Comparison of ENCODE assay signal across 1 cellular context in the genomic region with DNA sequence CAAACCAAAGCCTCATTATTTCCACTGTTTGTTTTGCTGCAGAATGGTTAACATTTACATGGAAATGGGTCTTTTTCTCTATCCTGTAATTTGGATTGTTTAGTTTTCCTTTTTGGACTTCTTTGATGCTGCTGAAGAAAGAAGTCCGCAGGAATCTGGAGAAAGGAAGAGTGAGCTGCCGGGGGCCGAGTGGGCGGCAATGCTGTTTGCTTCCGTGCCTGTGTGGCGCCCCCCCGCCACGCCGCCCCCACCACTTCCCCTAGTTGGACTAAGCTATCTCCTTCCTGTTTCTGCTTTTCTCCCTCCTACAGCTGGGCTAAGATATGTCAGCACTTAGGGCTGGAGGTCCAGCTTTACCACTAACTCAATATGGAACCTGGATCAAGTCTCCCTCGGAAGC.
TF ChIP-seq lines count a peak whose summit lies in the region.

No MANE protein-coding gene starts in this region.

TF ChIP-seq in HepG2, 621 proteins besides CTCF, POLR2A, EP300 and RAD21 (continued from another document and continues in another):
- TF ChIP-seq, protein P1, sequence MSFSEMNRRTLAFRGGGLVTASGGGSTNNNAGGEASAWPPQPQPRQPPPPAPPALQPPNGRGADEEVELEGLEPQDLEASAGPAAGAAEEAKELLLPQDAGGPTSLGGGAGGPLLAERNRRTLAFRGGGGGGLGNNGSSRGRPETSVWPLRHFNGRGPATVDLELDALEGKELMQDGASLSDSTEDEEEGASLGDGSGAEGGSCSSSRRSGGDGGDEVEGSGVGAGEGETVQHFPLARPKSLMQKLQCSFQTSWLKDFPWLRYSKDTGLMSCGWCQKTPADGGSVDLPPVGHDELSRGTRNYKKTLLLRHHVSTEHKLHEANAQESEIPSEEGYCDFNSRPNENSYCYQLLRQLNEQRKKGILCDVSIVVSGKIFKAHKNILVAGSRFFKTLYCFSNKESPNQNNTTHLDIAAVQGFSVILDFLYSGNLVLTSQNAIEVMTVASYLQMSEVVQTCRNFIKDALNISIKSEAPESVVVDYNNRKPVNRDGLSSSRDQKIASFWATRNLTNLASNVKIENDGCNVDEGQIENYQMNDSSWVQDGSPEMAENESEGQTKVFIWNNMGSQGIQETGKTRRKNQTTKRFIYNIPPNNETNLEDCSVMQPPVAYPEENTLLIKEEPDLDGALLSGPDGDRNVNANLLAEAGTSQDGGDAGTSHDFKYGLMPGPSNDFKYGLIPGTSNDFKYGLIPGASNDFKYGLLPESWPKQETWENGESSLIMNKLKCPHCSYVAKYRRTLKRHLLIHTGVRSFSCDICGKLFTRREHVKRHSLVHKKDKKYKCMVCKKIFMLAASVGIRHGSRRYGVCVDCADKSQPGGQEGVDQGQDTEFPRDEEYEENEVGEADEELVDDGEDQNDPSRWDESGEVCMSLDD (CRISPR knock-in tag; IDR thresholded peaks at IDR 0.05; ENCODE audit: borderline replicate concordance) = no peak
- TF ChIP-seq, protein P2, sequence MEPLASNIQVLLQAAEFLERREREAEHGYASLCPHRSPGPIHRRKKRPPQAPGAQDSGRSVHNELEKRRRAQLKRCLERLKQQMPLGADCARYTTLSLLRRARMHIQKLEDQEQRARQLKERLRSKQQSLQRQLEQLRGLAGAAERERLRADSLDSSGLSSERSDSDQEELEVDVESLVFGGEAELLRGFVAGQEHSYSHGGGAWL (CRISPR knock-in tag; IDR thresholded peaks at IDR 0.05) = no peak
- peak; percentile 51; the same call in 1 of the 2 replicates for TF ChIP-seq CREM (IDR thresholded peaks at IDR 0.05)
- TF ChIP-seq CREM (CRISPR knock-in tag; IDR thresholded peaks at IDR 0.05) = no peak
- TF ChIP-seq SRY (CRISPR knock-in tag; IDR thresholded peaks at IDR 0.05) = no peak
- TF ChIP-seq ZBTB7B (CRISPR knock-in tag; IDR thresholded peaks at IDR 0.05) = peak; percentile 51; the same call in 1 of the 2 replicates
- no peak for TF ChIP-seq NBN (conservative IDR thresholded peaks at IDR 0.05)
- no peak for TF ChIP-seq SKI (IDR thresholded peaks at IDR 0.05; ENCODE audit: partially characterized antibody)
- TF ChIP-seq SCMH1 (CRISPR knock-in tag; IDR thresholded peaks at IDR 0.05; ENCODE audit: borderline replicate concordance) = no peak
- TF ChIP-seq, protein P3, sequence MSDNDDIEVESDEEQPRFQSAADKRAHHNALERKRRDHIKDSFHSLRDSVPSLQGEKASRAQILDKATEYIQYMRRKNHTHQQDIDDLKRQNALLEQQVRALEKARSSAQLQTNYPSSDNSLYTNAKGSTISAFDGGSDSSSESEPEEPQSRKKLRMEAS (IDR thresholded peaks at IDR 0.05) = 0 out of 2 replicates have a peak, but pooled peaks have one; percentile 19
- no peak for TF ChIP-seq ZNF615 (CRISPR knock-in tag; IDR thresholded peaks at IDR 0.05; ENCODE audit: borderline replicate concordance)
- peak; percentile 20; the same call in 1 of the 2 replicates for TF ChIP-seq MED1 (CRISPR knock-in tag; IDR thresholded peaks at IDR 0.05)
- TF ChIP-seq, protein P4, sequence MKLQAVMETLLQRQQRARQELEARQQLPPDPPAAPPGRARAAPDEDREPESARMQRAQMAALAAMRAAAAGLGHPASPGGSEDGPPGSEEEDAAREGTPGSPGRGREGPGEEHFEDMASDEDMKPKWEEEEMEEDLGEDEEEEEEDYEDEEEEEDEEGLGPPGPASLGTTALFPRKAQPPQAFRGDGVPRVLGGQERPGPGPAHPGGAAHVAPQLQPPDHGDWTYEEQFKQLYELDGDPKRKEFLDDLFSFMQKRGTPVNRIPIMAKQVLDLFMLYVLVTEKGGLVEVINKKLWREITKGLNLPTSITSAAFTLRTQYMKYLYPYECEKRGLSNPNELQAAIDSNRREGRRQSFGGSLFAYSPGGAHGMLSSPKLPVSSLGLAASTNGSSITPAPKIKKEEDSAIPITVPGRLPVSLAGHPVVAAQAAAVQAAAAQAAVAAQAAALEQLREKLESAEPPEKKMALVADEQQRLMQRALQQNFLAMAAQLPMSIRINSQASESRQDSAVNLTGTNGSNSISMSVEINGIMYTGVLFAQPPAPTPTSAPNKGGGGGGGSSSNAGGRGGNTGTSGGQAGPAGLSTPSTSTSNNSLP (IDR thresholded peaks at IDR 0.05; ENCODE audit: low read depth, low read length) = no peak
- TF ChIP-seq NCOA2 (CRISPR knock-in tag; IDR thresholded peaks at IDR 0.05) = peak; percentile 56; the same call in 1 of the 2 replicates
- TF ChIP-seq, protein P5, sequence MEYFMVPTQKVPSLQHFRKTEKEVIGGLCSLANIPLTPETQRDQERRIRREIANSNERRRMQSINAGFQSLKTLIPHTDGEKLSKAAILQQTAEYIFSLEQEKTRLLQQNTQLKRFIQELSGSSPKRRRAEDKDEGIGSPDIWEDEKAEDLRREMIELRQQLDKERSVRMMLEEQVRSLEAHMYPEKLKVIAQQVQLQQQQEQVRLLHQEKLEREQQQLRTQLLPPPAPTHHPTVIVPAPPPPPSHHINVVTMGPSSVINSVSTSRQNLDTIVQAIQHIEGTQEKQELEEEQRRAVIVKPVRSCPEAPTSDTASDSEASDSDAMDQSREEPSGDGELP (IDR thresholded peaks at IDR 0.05; ENCODE audit: borderline replicate concordance, low read depth) = peak; percentile 21; the same call in 1 of the 2 replicates
- no peak for TF ChIP-seq ZNF557 (CRISPR knock-in tag; IDR thresholded peaks at IDR 0.05)
- no peak for TF ChIP-seq ZNF224 (CRISPR knock-in tag; IDR thresholded peaks at IDR 0.05)
- no peak for TF ChIP-seq BORCS8-MEF2B (CRISPR knock-in tag; IDR thresholded peaks at IDR 0.05)
- TF ChIP-seq SOX6 (IDR thresholded peaks at IDR 0.05) = no peak
- TF ChIP-seq SOX6 (CRISPR knock-in tag; IDR thresholded peaks at IDR 0.05) = peak; percentile 45; the same call in 1 of the 2 replicates
- 0 out of 2 replicates have a peak, but pooled peaks have one; percentile 26 for TF ChIP-seq SP5 (CRISPR knock-in tag; IDR thresholded peaks at IDR 0.05; ENCODE audit: borderline replicate concordance, low read depth)
- TF ChIP-seq ELF4 (CRISPR knock-in tag; IDR thresholded peaks at IDR 0.05; ENCODE audit: borderline replicate concordance) = no peak
- TF ChIP-seq, protein P6, sequence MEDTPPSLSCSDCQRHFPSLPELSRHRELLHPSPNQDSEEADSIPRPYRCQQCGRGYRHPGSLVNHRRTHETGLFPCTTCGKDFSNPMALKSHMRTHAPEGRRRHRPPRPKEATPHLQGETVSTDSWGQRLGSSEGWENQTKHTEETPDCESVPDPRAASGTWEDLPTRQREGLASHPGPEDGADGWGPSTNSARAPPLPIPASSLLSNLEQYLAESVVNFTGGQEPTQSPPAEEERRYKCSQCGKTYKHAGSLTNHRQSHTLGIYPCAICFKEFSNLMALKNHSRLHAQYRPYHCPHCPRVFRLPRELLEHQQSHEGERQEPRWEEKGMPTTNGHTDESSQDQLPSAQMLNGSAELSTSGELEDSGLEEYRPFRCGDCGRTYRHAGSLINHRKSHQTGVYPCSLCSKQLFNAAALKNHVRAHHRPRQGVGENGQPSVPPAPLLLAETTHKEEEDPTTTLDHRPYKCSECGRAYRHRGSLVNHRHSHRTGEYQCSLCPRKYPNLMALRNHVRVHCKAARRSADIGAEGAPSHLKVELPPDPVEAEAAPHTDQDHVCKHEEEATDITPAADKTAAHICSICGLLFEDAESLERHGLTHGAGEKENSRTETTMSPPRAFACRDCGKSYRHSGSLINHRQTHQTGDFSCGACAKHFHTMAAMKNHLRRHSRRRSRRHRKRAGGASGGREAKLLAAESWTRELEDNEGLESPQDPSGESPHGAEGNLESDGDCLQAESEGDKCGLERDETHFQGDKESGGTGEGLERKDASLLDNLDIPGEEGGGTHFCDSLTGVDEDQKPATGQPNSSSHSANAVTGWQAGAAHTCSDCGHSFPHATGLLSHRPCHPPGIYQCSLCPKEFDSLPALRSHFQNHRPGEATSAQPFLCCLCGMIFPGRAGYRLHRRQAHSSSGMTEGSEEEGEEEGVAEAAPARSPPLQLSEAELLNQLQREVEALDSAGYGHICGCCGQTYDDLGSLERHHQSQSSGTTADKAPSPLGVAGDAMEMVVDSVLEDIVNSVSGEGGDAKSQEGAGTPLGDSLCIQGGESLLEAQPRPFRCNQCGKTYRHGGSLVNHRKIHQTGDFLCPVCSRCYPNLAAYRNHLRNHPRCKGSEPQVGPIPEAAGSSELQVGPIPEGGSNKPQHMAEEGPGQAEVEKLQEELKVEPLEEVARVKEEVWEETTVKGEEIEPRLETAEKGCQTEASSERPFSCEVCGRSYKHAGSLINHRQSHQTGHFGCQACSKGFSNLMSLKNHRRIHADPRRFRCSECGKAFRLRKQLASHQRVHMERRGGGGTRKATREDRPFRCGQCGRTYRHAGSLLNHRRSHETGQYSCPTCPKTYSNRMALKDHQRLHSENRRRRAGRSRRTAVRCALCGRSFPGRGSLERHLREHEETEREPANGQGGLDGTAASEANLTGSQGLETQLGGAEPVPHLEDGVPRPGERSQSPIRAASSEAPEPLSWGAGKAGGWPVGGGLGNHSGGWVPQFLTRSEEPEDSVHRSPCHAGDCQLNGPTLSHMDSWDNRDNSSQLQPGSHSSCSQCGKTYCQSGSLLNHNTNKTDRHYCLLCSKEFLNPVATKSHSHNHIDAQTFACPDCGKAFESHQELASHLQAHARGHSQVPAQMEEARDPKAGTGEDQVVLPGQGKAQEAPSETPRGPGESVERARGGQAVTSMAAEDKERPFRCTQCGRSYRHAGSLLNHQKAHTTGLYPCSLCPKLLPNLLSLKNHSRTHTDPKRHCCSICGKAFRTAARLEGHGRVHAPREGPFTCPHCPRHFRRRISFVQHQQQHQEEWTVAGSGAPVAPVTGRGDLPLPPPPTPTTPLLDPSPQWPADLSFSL (CRISPR knock-in tag; IDR thresholded peaks at IDR 0.05) = no peak
- TF ChIP-seq TCF7 (IDR thresholded peaks at IDR 0.05; ENCODE audit: low read depth) = peak; percentile 76
- no peak for TF ChIP-seq ZNF562 (CRISPR knock-in tag; IDR thresholded peaks at IDR 0.05; ENCODE audit: borderline replicate concordance)
- TF ChIP-seq, protein P7, sequence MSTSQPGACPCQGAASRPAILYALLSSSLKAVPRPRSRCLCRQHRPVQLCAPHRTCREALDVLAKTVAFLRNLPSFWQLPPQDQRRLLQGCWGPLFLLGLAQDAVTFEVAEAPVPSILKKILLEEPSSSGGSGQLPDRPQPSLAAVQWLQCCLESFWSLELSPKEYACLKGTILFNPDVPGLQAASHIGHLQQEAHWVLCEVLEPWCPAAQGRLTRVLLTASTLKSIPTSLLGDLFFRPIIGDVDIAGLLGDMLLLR (CRISPR knock-in tag; IDR thresholded peaks at IDR 0.05) = no peak
- no peak for TF ChIP-seq MAF1 (CRISPR knock-in tag; IDR thresholded peaks at IDR 0.05; ENCODE audit: borderline replicate concordance)
- peak; percentile 98 for TF ChIP-seq ZNF7 (CRISPR knock-in tag; IDR thresholded peaks at IDR 0.05)
- 0 out of 2 replicates have a peak, but pooled peaks have one; percentile 11 for TF ChIP-seq FOSL2 (CRISPR knock-in tag; IDR thresholded peaks at IDR 0.05)
- TF ChIP-seq KDM3A (CRISPR knock-in tag; IDR thresholded peaks at IDR 0.05; ENCODE audit: low read depth) = no peak
- TF ChIP-seq, protein P8, sequence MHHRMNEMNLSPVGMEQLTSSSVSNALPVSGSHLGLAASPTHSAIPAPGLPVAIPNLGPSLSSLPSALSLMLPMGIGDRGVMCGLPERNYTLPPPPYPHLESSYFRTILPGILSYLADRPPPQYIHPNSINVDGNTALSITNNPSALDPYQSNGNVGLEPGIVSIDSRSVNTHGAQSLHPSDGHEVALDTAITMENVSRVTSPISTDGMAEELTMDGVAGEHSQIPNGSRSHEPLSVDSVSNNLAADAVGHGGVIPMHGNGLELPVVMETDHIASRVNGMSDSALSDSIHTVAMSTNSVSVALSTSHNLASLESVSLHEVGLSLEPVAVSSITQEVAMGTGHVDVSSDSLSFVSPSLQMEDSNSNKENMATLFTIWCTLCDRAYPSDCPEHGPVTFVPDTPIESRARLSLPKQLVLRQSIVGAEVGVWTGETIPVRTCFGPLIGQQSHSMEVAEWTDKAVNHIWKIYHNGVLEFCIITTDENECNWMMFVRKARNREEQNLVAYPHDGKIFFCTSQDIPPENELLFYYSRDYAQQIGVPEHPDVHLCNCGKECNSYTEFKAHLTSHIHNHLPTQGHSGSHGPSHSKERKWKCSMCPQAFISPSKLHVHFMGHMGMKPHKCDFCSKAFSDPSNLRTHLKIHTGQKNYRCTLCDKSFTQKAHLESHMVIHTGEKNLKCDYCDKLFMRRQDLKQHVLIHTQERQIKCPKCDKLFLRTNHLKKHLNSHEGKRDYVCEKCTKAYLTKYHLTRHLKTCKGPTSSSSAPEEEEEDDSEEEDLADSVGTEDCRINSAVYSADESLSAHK (CRISPR knock-in tag; IDR thresholded peaks at IDR 0.05; ENCODE audit: borderline replicate concordance) = no peak
- TF ChIP-seq ZNF10 (CRISPR knock-in tag; IDR thresholded peaks at IDR 0.05; ENCODE audit: borderline replicate concordance, low read depth) = no peak
- TF ChIP-seq PPARG (CRISPR knock-in tag; conservative IDR thresholded peaks at IDR 0.05) = 0 out of 2 replicates have a peak, but pooled peaks have one; percentile 40
- TF ChIP-seq, protein P9, sequence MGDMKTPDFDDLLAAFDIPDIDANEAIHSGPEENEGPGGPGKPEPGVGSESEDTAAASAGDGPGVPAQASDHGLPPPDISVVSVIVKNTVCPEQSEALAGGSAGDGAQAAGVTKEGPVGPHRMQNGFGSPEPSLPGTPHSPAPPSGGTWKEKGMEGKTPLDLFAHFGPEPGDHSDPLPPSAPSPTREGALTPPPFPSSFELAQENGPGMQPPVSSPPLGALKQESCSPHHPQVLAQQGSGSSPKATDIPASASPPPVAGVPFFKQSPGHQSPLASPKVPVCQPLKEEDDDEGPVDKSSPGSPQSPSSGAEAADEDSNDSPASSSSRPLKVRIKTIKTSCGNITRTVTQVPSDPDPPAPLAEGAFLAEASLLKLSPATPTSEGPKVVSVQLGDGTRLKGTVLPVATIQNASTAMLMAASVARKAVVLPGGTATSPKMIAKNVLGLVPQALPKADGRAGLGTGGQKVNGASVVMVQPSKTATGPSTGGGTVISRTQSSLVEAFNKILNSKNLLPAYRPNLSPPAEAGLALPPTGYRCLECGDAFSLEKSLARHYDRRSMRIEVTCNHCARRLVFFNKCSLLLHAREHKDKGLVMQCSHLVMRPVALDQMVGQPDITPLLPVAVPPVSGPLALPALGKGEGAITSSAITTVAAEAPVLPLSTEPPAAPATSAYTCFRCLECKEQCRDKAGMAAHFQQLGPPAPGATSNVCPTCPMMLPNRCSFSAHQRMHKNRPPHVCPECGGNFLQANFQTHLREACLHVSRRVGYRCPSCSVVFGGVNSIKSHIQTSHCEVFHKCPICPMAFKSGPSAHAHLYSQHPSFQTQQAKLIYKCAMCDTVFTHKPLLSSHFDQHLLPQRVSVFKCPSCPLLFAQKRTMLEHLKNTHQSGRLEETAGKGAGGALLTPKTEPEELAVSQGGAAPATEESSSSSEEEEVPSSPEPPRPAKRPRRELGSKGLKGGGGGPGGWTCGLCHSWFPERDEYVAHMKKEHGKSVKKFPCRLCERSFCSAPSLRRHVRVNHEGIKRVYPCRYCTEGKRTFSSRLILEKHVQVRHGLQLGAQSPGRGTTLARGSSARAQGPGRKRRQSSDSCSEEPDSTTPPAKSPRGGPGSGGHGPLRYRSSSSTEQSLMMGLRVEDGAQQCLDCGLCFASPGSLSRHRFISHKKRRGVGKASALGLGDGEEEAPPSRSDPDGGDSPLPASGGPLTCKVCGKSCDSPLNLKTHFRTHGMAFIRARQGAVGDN (CRISPR knock-in tag; IDR thresholded peaks at IDR 0.05) = peak; percentile 39; the same call in 1 of the 2 replicates
- TF ChIP-seq BCL6 (CRISPR knock-in tag; IDR thresholded peaks at IDR 0.05) = 0 out of 2 replicates have a peak, but pooled peaks have one; percentile 22
- no peak for TF ChIP-seq ZNF510 (CRISPR knock-in tag; IDR thresholded peaks at IDR 0.05; ENCODE audit: low read depth)
- peak; percentile 63 for TF ChIP-seq ISL2 (CRISPR knock-in tag; IDR thresholded peaks at IDR 0.05)
